ENCODE assay signal across 24 cellular contexts in the genomic region with DNA sequence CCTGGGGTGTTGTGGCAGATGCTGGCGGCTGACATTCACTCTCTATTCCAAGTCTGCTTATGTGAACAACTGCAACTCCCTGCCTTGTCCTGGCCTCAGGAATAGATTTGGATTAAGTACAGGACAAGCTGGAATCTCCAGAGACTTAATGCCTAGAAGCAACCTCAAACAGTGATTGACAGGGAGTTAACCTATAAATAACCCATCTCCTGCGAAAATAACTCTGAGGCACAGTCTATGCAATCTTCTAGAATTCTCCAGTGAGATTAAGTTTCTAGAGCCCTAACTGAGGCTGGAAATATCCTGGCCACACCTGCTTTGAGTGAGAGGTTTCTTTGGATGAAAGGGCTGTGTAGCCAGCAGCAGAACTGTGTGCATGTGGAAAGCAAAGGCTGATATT. TPM values are rescaled to one million over a fixed set of nuclear protein-coding genes. Genes with fewer than 3 reads are reported as not detected.
A peak's percentile ranks its signal among the peaks of the same experiment; 100 is the strongest.
DNase-seq lines count a peak whose midpoint lies in the region; ATAC-seq and TF ChIP-seq lines count a peak whose summit lies in the region.
"Had no signal": no experiment of that assay in that cellular context is flagged by ENCODE, and none has a peak within 500 bp of the region (broad histone marks: within the 10 kb centered on the region; RNA-seq: fewer than 3 reads in every experiment).

No MANE protein-coding gene starts in this region.

- DNase-seq in cardiac muscle cell (ENCODE audit: low read depth in 1 of 2, low spot score in 1 of 2) (no peak), left ventricle myocardium inferior (no peak), WERI-Rb-1 (peak; percentile 63), glutamatergic neuron (no peak), suprapubic skin (ENCODE audit: low spot score in 2 of 2) (no peak), tibial artery (no peak), RKO (ENCODE audit: low spot score) (no peak)
- DNase-seq: activated gamma-delta T cell treated with Interleukin-2 at 50 U/mL for 16 hours; activated T-cell treated with anti-CD3 and anti-CD28 coated beads for 4 hours; adrenal gland; body of pancreas; foreskin fibroblast; NCI-H1092 treated with DMSO at 0.1 percent for 48 hours; NCI-H1930; NCI-H524 treated with DMSO at 0.1 percent for 48 hours; occipital lobe; RPMI8226; small intestine; stimulated activated CD4-positive, alpha-beta T cell treated with anti-CD3 and anti-CD28 coated beads, Interleukin-1b, Interleukin-23, amount 100 ng/mL, for 48 hours had no signal

- 85% methylated on average over 2 of the region's 2 CpGs for WGBS in suprapubic skin

- H3K9me3 Mint-ChIP-seq in glutamatergic neuron (ENCODE audit: unreplicated experiment) = peaks cover 2% of the 10 kb centered on the region
- H3K9me3 Mint-ChIP-seq: T-helper 1 cell treated with Interleukin-12 subunit alpha and Interleukin-12 subunit beta and Interleukin-4 antibody, amounts not matched to agents 30 μg/mL and 1 μg/mL, for 36 hours; type B pancreatic cell had no signal

- H3K4me3 ChIP-seq in cardiac muscle cell (no peak overlapping the region), left ventricle myocardium inferior (no peak overlapping the region), WERI-Rb-1 (ENCODE audit: low read depth, low read length) (no peak overlapping the region), suprapubic skin (no peak overlapping the region), tibial artery (no peak overlapping the region)
- H3K4me3 ChIP-seq: adrenal gland, body of pancreas had no signal

- H3K4me1 ChIP-seq in cardiac muscle cell (ENCODE audit: low read depth) (peaks cover 16% of the 10 kb centered on the region), left ventricle myocardium inferior (peaks cover 22% of the 10 kb centered on the region), suprapubic skin (no peaks in the 10 kb centered on the region), tibial artery (no peaks in the 10 kb centered on the region)
- H3K4me1 ChIP-seq: adrenal gland, body of pancreas had no signal

- no peaks in the 10 kb centered on the region for H3K27me3 ChIP-seq in cardiac muscle cell
- no peaks in the 10 kb centered on the region for H3K27me3 ChIP-seq in left ventricle myocardium inferior (ENCODE audit: low read depth)
- no peaks in the 10 kb centered on the region for H3K27me3 ChIP-seq in WERI-Rb-1 (ENCODE audit: insufficient read depth, low read depth, severe bottlenecking)
- no peaks in the 10 kb centered on the region for H3K27me3 ChIP-seq in suprapubic skin
- H3K27me3 ChIP-seq in tibial artery = no peaks in the 10 kb centered on the region
- H3K27me3 ChIP-seq: adrenal gland, body of pancreas had no signal

- H3K36me3 ChIP-seq in cardiac muscle cell (no peaks in the 10 kb centered on the region), left ventricle myocardium inferior (no peaks in the 10 kb centered on the region), WERI-Rb-1 (no peaks in the 10 kb centered on the region), suprapubic skin (no peaks in the 10 kb centered on the region), tibial artery (no peaks in the 10 kb centered on the region)
- H3K36me3 ChIP-seq: adrenal gland had no signal

- H3K27me3 Mint-ChIP-seq in glutamatergic neuron (ENCODE audit: unreplicated experiment) = peaks cover 1% of the 10 kb centered on the region
- H3K27me3 Mint-ChIP-seq: type B pancreatic cell had no signal

- TF ChIP-seq POLR2A in suprapubic skin (IDR thresholded peaks at IDR 0.05) = no peak

- peak overlapping the region; percentile 44 for H3K27ac Mint-ChIP-seq in glutamatergic neuron (ENCODE audit: unreplicated experiment)
- H3K27ac Mint-ChIP-seq: memory B cell; T-helper 1 cell treated with Interleukin-12 subunit alpha and Interleukin-12 subunit beta and Interleukin-4 antibody, amounts not matched to agents 30 μg/mL and 1 μg/mL, for 36 hours; type B pancreatic cell had no signal

- TF ChIP-seq CTCF in cardiac muscle cell (IDR thresholded peaks at IDR 0.05; ENCODE audit: low read depth, low read length) (no peak), left ventricle myocardium inferior (IDR thresholded peaks at IDR 0.05; ENCODE audit: borderline replicate concordance) (no peak), WERI-Rb-1 (IDR thresholded peaks at IDR 0.05; ENCODE audit: low read depth, low read length) (no peak), glutamatergic neuron (IDR thresholded peaks at IDR 0.05; ENCODE audit: partially characterized antibody, unreplicated experiment) (no peak), suprapubic skin (IDR thresholded peaks at IDR 0.05) (no peak), tibial artery (IDR thresholded peaks at IDR 0.05) (no peak)

- H3K9me3 ChIP-seq in cardiac muscle cell (ENCODE audit: low read depth) (no peaks in the 10 kb centered on the region), left ventricle myocardium inferior (replicated peaks) (no peaks in the 10 kb centered on the region), WERI-Rb-1 (ENCODE audit: severe bottlenecking) (peaks cover 7% of the 10 kb centered on the region), suprapubic skin (no peaks in the 10 kb centered on the region), tibial artery (no peaks in the 10 kb centered on the region)
- H3K9me3 ChIP-seq: adrenal gland, body of pancreas had no signal

- H3K4me3 Mint-ChIP-seq in glutamatergic neuron (ENCODE audit: unreplicated experiment) = no peak overlapping the region
- H3K4me3 Mint-ChIP-seq: IgD-negative memory B cell; memory B cell; T-helper 1 cell treated with Interleukin-12 subunit alpha and Interleukin-12 subunit beta and Interleukin-4 antibody, amounts not matched to agents 30 μg/mL and 1 μg/mL, for 36 hours; type B pancreatic cell had no signal

- intact Hi-C loops in left ventricle myocardium inferior (cut with micrococcal nuclease) (no loop called here), tibial artery (cut with DNase I; ENCODE audit: low total_unique reads) (no loop called here)

- no peaks in the 10 kb centered on the region for H3K36me3 Mint-ChIP-seq in glutamatergic neuron (ENCODE audit: unreplicated experiment)
- H3K36me3 Mint-ChIP-seq: type B pancreatic cell had no signal

- TF ChIP-seq EP300 in suprapubic skin (IDR thresholded peaks at IDR 0.05) = no peak

- H3K27ac ChIP-seq in cardiac muscle cell (peak overlapping the region; percentile 67), left ventricle myocardium inferior (replicated peaks) (no peak overlapping the region), WERI-Rb-1 (peak overlapping the region; percentile 77), suprapubic skin (peak overlapping the region; percentile 19), tibial artery (no peak overlapping the region)
- H3K27ac ChIP-seq: adrenal gland, body of pancreas had no signal

- no peak for ATAC-seq in GM21529 (IDR thresholded peaks at IDR 0.05; ENCODE audit: unreplicated experiment)
- ATAC-seq: body of pancreas had no signal

- peaks cover 32% of the 10 kb centered on the region for H3K4me1 Mint-ChIP-seq in glutamatergic neuron (ENCODE audit: low read depth, unreplicated experiment)
- H3K4me1 Mint-ChIP-seq: memory B cell had no signal

RNA-seq across cellular contexts. Expression of gene ATP1A1, which starts 25.4 kb away (rescaled TPM):
- 754 and 1,350 TPM in 2 replicates for total RNA-seq in cardiac muscle cell
- polyA plus RNA-seq in cardiac muscle cell = 665 and 1,094 TPM in 2 replicates
- 230 TPM for total RNA-seq in left ventricle myocardium inferior
- 78.4 TPM for total RNA-seq in glutamatergic neuron (ENCODE audit: unreplicated experiment)
- 100 to 1,000 TPM; 556 to 703 (median 561) TPM for total RNA-seq in suprapubic skin

Comparison
In these comparisons a context has a peak if more than half of its experiments do, and no peak if none do; other contexts are left out.
1. H3K27ac ChIP-seq: peak in cardiac muscle cell (single experiment), WERI-Rb-1 (single experiment) and suprapubic skin (single experiment); none in left ventricle myocardium inferior (single experiment) and tibial artery (0 of 2).